ENCODE assay signal across 9 cellular contexts in genomic region chrX:48683411-48683982, GRCh38. TPM values are rescaled to one million over a fixed set of nuclear protein-coding genes. Genes with fewer than 3 reads are reported as not detected.
DNase-seq lines count a peak whose midpoint lies in the region; ATAC-seq and TF ChIP-seq lines count a peak whose summit lies in the region.
"Had no signal": no experiment of that assay in that cellular context is flagged by ENCODE, and none has a peak within 500 bp of the region (broad histone marks: within the 10 kb centered on the region; RNA-seq: fewer than 3 reads in every experiment).

WAS (plus strand) TSS chrX:48683799; CDS start chrX:48683854, 55 bp downstream.

- POLR2A ChIA-PET in activated CD4-positive, alpha-beta T cell treated with anti-CD3 and anti-CD28 coated beads for 36 hours (lab: Charles Lee) = interaction anchor here (0.5 to 1.2 kb wide), 5 partner anchors 13 to 276 kb away, joined by 3 to 15 read pairs (median 5); partner anchors contain the start of genes PQBP1, SUV39H1 and TIMM17B

- H3K9me3 Mint-ChIP-seq in activated CD4-positive, alpha-beta T cell treated with anti-CD3 and anti-CD28 coated beads for 36 hours (ENCODE audit: low read depth) = no peaks in the 10 kb centered on the region
- H3K9me3 Mint-ChIP-seq in IgD-negative memory B cell = peaks cover 0 to 1% (median 0%) of the 10 kb centered on the region in 3 donors

- CTCF ChIA-PET in activated CD4-positive, alpha-beta T cell treated with anti-CD3 and anti-CD28 coated beads for 36 hours (lab: Charles Lee) = interaction anchor here (0.8 to 1.5 kb wide), 2 partner anchors 35 to 1980 kb away, joined by 4 read pairs; no protein-coding TSS in a partner anchor

- in situ Hi-C loops in GM23248 (cut with MboI) (no loop called here), brain microvascular endothelial cell (cut with HindIII; ENCODE audit: low pct_ligation_motif_present, low sequenced_read_pairs) (no loop called here)

- no peak within 1 kb of the TSS for H3K9ac ChIP-seq in GM23248

- WGBS in GM23248 (ENCODE audit: low coverage in 1 of 2, low lambda C conversion rate in 2 of 2, missing lambda C conversion rate in 2 of 2), 2 experiments = 63 to 70% methylated on average over 12 to 13 of the region's 13 CpGs

- TF ChIP-seq CTCF in mucosa of descending colon (IDR thresholded peaks at IDR 0.05) = no peak
- TF ChIP-seq CTCF in brain microvascular endothelial cell (IDR thresholded peaks at IDR 0.05; ENCODE audit: low read depth, low read length, missing control alignments) = no peak

- H4K20me1 ChIP-seq in GM23248 (ENCODE audit: insufficient read depth) = no peaks in the 10 kb centered on the region

- no peaks in the 10 kb centered on the region for H3K9me3 ChIP-seq in mucosa of descending colon
- H3K9me3 ChIP-seq in GM23248 (ENCODE audit: low read depth) = no peaks in the 10 kb centered on the region
- H3K9me3 ChIP-seq: A549 had no signal

- H3K4me2 ChIP-seq in GM23248 (ENCODE audit: unreplicated experiment) = no peak within 1 kb of the TSS
- H3K4me2 ChIP-seq: A549 had no signal

- H3K27me3 Mint-ChIP-seq in activated CD4-positive, alpha-beta T cell treated with anti-CD3 and anti-CD28 coated beads for 36 hours = no peaks in the 10 kb centered on the region
- H3K27me3 Mint-ChIP-seq in IgD-negative memory B cell = peaks cover 2% of the 10 kb centered on the region

- intact Hi-C loops in activated CD4-positive, alpha-beta T cell treated with anti-CD3 and anti-CD28 coated beads for 36 hours (cut with DNase I, micrococcal nuclease) = loop anchor here (1.0 to 5.0 kb wide), 3 partner anchors 13 to 119 kb away; partner anchors contain the start of genes HDAC6 (in 1 of the 2) and SUV39H1 (in 1 of the 2)
- intact Hi-C loops in mucosa of descending colon (cut with DNase I, micrococcal nuclease) = no loop called here

- peak; percentile 68 for DNase-seq in activated CD4-positive, alpha-beta T cell treated with anti-CD3 and anti-CD28 coated beads for 36 hours
- no peak for DNase-seq in activated CD4-positive, alpha-beta T cell treated with anti-CD3 and anti-CD28 coated beads, Interleukin-2, amount 50 U/mL, for 4 hours
- peak; percentile 40 for DNase-seq in activated T-cell treated with anti-CD3 and anti-CD28 coated beads, Interleukin-2, amount 50 U/mL, for 1 hour
- DNase-seq in mucosa of descending colon (peak in 1 of 3 donors; percentile 12), GM23248 (no peak), brain microvascular endothelial cell (no peak)
- DNase-seq in effector CD8-positive, alpha-beta T cell (lab: John Stamatoyannopoulos, UW) = no peak

- peak within 1 kb of the TSS; percentile 96 for H3K27ac Mint-ChIP-seq in activated CD4-positive, alpha-beta T cell treated with anti-CD3 and anti-CD28 coated beads for 36 hours
- H3K27ac Mint-ChIP-seq in IgD-negative memory B cell = peak within 1 kb of the TSS; percentile 73 to 98 (median 92)

- H3K27me3 ChIP-seq in GM23248 (replicated peaks; ENCODE audit: insufficient read depth) = no peaks in the 10 kb centered on the region
- no peaks in the 10 kb centered on the region for H3K27me3 ChIP-seq in brain microvascular endothelial cell (replicated peaks)

- H3K4me1 Mint-ChIP-seq in activated CD4-positive, alpha-beta T cell treated with anti-CD3 and anti-CD28 coated beads for 36 hours = peaks cover 49% of the 10 kb centered on the region
- peaks cover 13 to 45% (median 28%) of the 10 kb centered on the region in 3 donors for H3K4me1 Mint-ChIP-seq in IgD-negative memory B cell

- H2AFZ ChIP-seq in GM23248 = no peak within 1 kb of the TSS

- peak within 1 kb of the TSS; percentile 93 for H3K4me3 Mint-ChIP-seq in activated CD4-positive, alpha-beta T cell treated with anti-CD3 and anti-CD28 coated beads for 36 hours
- H3K4me3 Mint-ChIP-seq in IgD-negative memory B cell = peak within 1 kb of the TSS; percentile 87 to 96 (median 91)

- H3K27ac ChIP-seq in GM23248 (no peak within 1 kb of the TSS), brain microvascular endothelial cell (no peak within 1 kb of the TSS)
- H3K27ac ChIP-seq: A549 had no signal

- H3F3A ChIP-seq in GM23248 (ENCODE audit: insufficient read depth) = no peaks in the 10 kb centered on the region

- H3K36me3 ChIP-seq in mucosa of descending colon (ENCODE audit: low read depth) (no peaks in the 10 kb centered on the region), GM23248 (ENCODE audit: low read depth) (no peaks in the 10 kb centered on the region), brain microvascular endothelial cell (replicated peaks) (no peaks in the 10 kb centered on the region)

- peak; percentile 85 for ATAC-seq in activated CD4-positive, alpha-beta T cell treated with anti-CD3 and anti-CD28 coated beads for 36 hours
- ATAC-seq in mucosa of descending colon = peak; percentile 74
- ATAC-seq: A549 had no signal

- peaks cover 37% of the 10 kb centered on the region for H3K36me3 Mint-ChIP-seq in activated CD4-positive, alpha-beta T cell treated with anti-CD3 and anti-CD28 coated beads for 36 hours (ENCODE audit: low read depth)
- H3K36me3 Mint-ChIP-seq in IgD-negative memory B cell = peaks cover 5% of the 10 kb centered on the region

- no peaks in the 10 kb centered on the region for H3K9me2 ChIP-seq in GM23248 (ENCODE audit: insufficient read depth)

- H3K4me3 ChIP-seq in mucosa of descending colon = no peak within 1 kb of the TSS
- no peak within 1 kb of the TSS for H3K4me3 ChIP-seq in GM23248
- H3K4me3 ChIP-seq in brain microvascular endothelial cell (ENCODE audit: low read depth, low read length) = no peak within 1 kb of the TSS
- H3K4me3 ChIP-seq: A549 had no signal

- H3K79me2 ChIP-seq in GM23248 (ENCODE audit: insufficient read depth) = no peaks in the 10 kb centered on the region

- H3K4me1 ChIP-seq in mucosa of descending colon (ENCODE audit: low read depth) (no peaks in the 10 kb centered on the region), GM23248 (ENCODE audit: insufficient read depth) (no peaks in the 10 kb centered on the region)
- H3K4me1 ChIP-seq: A549 had no signal

RNA-seq across cellular contexts. Expression of gene WAS, which starts in this region (rescaled TPM):
- 100 to 1,000 TPM in 1 of 2 experiments, 10 to 100 TPM in 1; 85.9 to 102 TPM for total RNA-seq in activated CD4-positive, alpha-beta T cell treated with anti-CD3 and anti-CD28 coated beads for 36 hours
- polyA plus RNA-seq in IgD-negative memory B cell (26.5 TPM), GM23248 (2016; fragmentation: Nextera tagmentation; extraction: Ambion mirVana) (not detected in 2 replicates)
- 1 to 10 TPM; 4.4 to 8.6 (median 5.3) TPM for total RNA-seq in mucosa of descending colon
- not detected in 2 replicates for total RNA-seq in GM23248 (2014; rRNA removed; shearing (Covaris generic))

Comparison
In these comparisons a context has a peak if more than half of its experiments do, and no peak if none do; other contexts are left out.
1. RNA of gene WAS (total RNA-seq): 85.9 to 102 TPM in activated CD4-positive, alpha-beta T cell treated with anti-CD3 and anti-CD28 coated beads for 36 hours; 4.4 to 8.6 TPM in mucosa of descending colon and not detected in GM23248; every median in the first group is over 4 times any median in the second.
2. RNA of gene WAS (polyA plus RNA-seq): 26.5 TPM in IgD-negative memory B cell (single experiment); not detected in GM23248; every median in the first group is over 10 times any median in the second.
3. DNase-seq: peak in activated CD4-positive, alpha-beta T cell treated with anti-CD3 and anti-CD28 coated beads for 36 hours (single experiment) and activated T-cell treated with anti-CD3 and anti-CD28 coated beads, Interleukin-2, amount 50 U/mL, for 1 hour (single experiment); none in activated CD4-positive, alpha-beta T cell treated with anti-CD3 and anti-CD28 coated beads, Interleukin-2, amount 50 U/mL, for 4 hours (0 of 2), effector CD8-positive, alpha-beta T cell (single experiment), GM23248 (single experiment) and brain microvascular endothelial cell (single experiment).
4. intact Hi-C loops: an anchor here in activated CD4-positive, alpha-beta T cell treated with anti-CD3 and anti-CD28 coated beads for 36 hours (1.0 to 5.0 kb wide); none called in mucosa of descending colon.